In the genomic region with DNA sequence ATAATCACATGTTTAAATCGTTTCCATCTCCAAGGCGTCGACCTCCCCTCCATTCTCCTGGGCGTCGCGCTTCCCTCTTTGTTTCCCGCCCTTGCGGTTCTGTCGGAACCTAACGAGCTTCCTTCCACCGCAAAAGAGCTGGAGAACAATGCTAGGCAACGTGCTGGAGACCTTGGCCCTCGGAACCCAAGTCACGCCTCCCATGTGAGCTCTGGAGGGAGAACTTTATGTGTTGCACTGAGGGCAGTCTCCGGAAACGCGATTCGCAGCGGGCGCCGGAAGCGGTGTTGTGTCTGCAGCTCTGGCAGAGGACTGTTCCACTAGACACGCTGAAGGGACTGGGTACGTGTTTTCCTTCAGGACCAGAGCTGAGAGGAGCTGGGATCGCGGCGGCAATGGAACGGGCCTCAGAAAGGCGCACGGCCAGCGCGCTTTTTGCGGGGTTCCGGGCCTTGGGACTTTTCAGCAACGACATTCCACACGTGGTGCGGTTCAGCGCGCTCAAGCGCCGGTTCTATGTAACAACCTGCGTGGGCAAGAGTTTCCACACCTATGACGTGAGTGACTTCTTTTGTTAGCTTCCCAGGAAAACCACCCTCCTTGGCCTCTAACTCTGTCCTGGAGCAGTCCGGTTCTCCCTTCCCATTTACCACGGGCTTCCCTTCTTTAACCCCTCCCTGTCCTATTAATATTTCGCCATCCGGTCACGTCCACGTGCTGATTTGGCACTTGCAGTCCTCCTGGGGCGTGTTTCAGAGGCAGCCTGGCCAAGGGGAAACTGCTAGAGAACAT, we compare ENCODE assay signal across 1 cellular context.
TF ChIP-seq lines count a peak whose summit lies in the region.

TSS of gene WDR36 (plus strand) at position 287 of the 792 bp plus-strand sequence. CDS start at position 396, 109 bp downstream.

TF ChIP-seq in HepG2, 621 proteins besides CTCF, POLR2A, EP300 and RAD21 (continued from another document and continues in another):
- TF ChIP-seq PRDM10 (CRISPR knock-in tag; IDR thresholded peaks at IDR 0.05; ENCODE audit: low read depth) (peak; percentile 98), RFXAP (CRISPR knock-in tag; IDR thresholded peaks at IDR 0.05; ENCODE audit: borderline replicate concordance) (peak; percentile 95; the same call in 1 of the 2 replicates), RAD51 (IDR thresholded peaks at IDR 0.05; ENCODE audit: borderline replicate concordance) (no peak), ZNF83 (CRISPR knock-in tag; IDR thresholded peaks at IDR 0.05; ENCODE audit: borderline replicate concordance) (no peak), ZNF3 (CRISPR knock-in tag; IDR thresholded peaks at IDR 0.05) (peak; percentile 82; the same call in 1 of the 2 replicates), BRCA1 (CRISPR knock-in tag; IDR thresholded peaks at IDR 0.05) (peak; percentile 81; the same call in 1 of the 2 replicates), POLR2AphosphoS2 (IDR thresholded peaks at IDR 0.05; ENCODE audit: low read depth, low read length) (no peak), NFRKB (IDR thresholded peaks at IDR 0.05) (no peak), ZNF33B (CRISPR knock-in tag; IDR thresholded peaks at IDR 0.05) (peak; percentile 98), IRX3 (CRISPR knock-in tag; IDR thresholded peaks at IDR 0.05; ENCODE audit: borderline replicate concordance, low read depth) (peak; percentile 97; the same call in 1 of the 2 replicates), ZBTB26 (CRISPR knock-in tag; IDR thresholded peaks at IDR 0.05; ENCODE audit: borderline replicate concordance) (peak; percentile 91), MYNN (CRISPR knock-in tag; IDR thresholded peaks at IDR 0.05; ENCODE audit: low read depth) (peak; percentile 95), THAP11 (CRISPR knock-in tag; IDR thresholded peaks at IDR 0.05) (peak; percentile 96), SNRNP70 (IDR thresholded peaks at IDR 0.05; ENCODE audit: low read depth, low read length) (no peak), NPAS2 (CRISPR knock-in tag; IDR thresholded peaks at IDR 0.05; ENCODE audit: borderline replicate concordance) (no peak), TCF7 (IDR thresholded peaks at IDR 0.05; ENCODE audit: low read depth) (peak; percentile 23; the same call in 1 of the 2 replicates), GLI4 (CRISPR knock-in tag; IDR thresholded peaks at IDR 0.05; ENCODE audit: borderline replicate concordance) (peak; percentile 81; the same call in 1 of the 2 replicates), TEAD2 (CRISPR knock-in tag; IDR thresholded peaks at IDR 0.05) (peak; percentile 64; the same call in 1 of the 2 replicates), ZNF296 (CRISPR knock-in tag; conservative IDR thresholded peaks at IDR 0.05) (0 out of 2 replicates have a peak, but pooled peaks have one; percentile 29), NR0B2 (CRISPR knock-in tag; IDR thresholded peaks at IDR 0.05) (peak; percentile 99), ZZZ3 (CRISPR knock-in tag; IDR thresholded peaks at IDR 0.05; ENCODE audit: borderline replicate concordance) (peak; percentile 88; the same call in 1 of the 2 replicates), BCLAF1 (IDR thresholded peaks at IDR 0.05) (no peak), ZFP37 (CRISPR knock-in tag; IDR thresholded peaks at IDR 0.05; ENCODE audit: borderline replicate concordance) (peak; percentile 90; the same call in 1 of the 2 replicates), RBM39 (IDR thresholded peaks at IDR 0.05; ENCODE audit: low read depth, low read length, poor library complexity, severe bottlenecking) (peak; percentile 88), ZNF749 (CRISPR knock-in tag; IDR thresholded peaks at IDR 0.05; ENCODE audit: borderline replicate concordance) (peak; percentile 98; the same call in 1 of the 2 replicates), TFDP2 (CRISPR knock-in tag; IDR thresholded peaks at IDR 0.05) (peak; percentile 99), FOXK2 (IDR thresholded peaks at IDR 0.05) (peak; percentile 54), ZNF709 (CRISPR knock-in tag; IDR thresholded peaks at IDR 0.05) (peak; percentile 99), ZNF614 (CRISPR knock-in tag; IDR thresholded peaks at IDR 0.05; ENCODE audit: borderline replicate concordance) (peak; percentile 97), E2F2 (CRISPR knock-in tag; IDR thresholded peaks at IDR 0.05; ENCODE audit: borderline replicate concordance) (no peak), RCOR2 (CRISPR knock-in tag; IDR thresholded peaks at IDR 0.05) (0 out of 2 replicates have a peak, but pooled peaks have one; percentile 61), ERF (CRISPR knock-in tag; IDR thresholded peaks at IDR 0.05) (peak; percentile 98), ESRRA (CRISPR knock-in tag; IDR thresholded peaks at IDR 0.05; ENCODE audit: low read depth) (0 out of 2 replicates have a peak, but pooled peaks have one; percentile 33), TAF1 (CRISPR knock-in tag; IDR thresholded peaks at IDR 0.05) (peak; percentile 85), ZMYM4 (CRISPR knock-in tag; IDR thresholded peaks at IDR 0.05) (peak; percentile 98), ZFP41 (CRISPR knock-in tag; IDR thresholded peaks at IDR 0.05; ENCODE audit: borderline replicate concordance) (peak; percentile 90; the same call in 1 of the 2 replicates)
- TF ChIP-seq, protein P1, sequence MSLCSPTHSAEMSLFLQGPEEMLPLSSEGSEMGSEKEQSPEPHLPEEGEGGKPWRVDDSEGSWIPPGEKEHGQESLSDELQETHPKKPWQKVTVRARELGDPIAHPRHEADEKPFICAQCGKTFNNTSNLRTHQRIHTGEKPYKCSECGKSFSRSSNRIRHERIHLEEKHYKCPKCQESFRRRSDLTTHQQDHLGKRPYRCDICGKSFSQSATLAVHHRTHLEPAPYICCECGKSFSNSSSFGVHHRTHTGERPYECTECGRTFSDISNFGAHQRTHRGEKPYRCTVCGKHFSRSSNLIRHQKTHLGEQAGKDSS (CRISPR knock-in tag; IDR thresholded peaks at IDR 0.05; ENCODE audit: borderline replicate concordance, low read depth) = peak; percentile 90; the same call in 1 of the 2 replicates
- TF ChIP-seq, protein P2, sequence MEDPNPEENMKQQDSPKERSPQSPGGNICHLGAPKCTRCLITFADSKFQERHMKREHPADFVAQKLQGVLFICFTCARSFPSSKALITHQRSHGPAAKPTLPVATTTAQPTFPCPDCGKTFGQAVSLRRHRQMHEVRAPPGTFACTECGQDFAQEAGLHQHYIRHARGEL (CRISPR knock-in tag; IDR thresholded peaks at IDR 0.05) = peak; percentile 89; the same call in 1 of the 2 replicates
- TF ChIP-seq, protein P3, sequence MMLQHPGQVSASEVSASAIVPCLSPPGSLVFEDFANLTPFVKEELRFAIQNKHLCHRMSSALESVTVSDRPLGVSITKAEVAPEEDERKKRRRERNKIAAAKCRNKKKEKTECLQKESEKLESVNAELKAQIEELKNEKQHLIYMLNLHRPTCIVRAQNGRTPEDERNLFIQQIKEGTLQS (CRISPR knock-in tag; IDR thresholded peaks at IDR 0.05) = peak; percentile 28; the same call in 1 of the 2 replicates
- TF ChIP-seq, protein P4, sequence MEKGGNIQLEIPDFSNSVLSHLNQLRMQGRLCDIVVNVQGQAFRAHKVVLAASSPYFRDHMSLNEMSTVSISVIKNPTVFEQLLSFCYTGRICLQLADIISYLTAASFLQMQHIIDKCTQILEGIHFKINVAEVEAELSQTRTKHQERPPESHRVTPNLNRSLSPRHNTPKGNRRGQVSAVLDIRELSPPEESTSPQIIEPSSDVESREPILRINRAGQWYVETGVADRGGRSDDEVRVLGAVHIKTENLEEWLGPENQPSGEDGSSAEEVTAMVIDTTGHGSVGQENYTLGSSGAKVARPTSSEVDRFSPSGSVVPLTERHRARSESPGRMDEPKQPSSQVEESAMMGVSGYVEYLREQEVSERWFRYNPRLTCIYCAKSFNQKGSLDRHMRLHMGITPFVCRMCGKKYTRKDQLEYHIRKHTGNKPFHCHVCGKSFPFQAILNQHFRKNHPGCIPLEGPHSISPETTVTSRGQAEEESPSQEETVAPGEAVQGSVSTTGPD (CRISPR knock-in tag; IDR thresholded peaks at IDR 0.05) = peak; percentile 51; the same call in 1 of the 2 replicates
- TF ChIP-seq, protein P5, sequence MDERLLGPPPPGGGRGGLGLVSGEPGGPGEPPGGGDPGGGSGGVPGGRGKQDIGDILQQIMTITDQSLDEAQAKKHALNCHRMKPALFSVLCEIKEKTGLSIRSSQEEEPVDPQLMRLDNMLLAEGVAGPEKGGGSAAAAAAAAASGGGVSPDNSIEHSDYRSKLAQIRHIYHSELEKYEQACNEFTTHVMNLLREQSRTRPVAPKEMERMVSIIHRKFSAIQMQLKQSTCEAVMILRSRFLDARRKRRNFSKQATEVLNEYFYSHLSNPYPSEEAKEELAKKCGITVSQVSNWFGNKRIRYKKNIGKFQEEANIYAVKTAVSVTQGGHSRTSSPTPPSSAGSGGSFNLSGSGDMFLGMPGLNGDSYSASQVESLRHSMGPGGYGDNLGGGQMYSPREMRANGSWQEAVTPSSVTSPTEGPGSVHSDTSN (CRISPR knock-in tag; IDR thresholded peaks at IDR 0.05) = no peak
- TF ChIP-seq, protein P6, sequence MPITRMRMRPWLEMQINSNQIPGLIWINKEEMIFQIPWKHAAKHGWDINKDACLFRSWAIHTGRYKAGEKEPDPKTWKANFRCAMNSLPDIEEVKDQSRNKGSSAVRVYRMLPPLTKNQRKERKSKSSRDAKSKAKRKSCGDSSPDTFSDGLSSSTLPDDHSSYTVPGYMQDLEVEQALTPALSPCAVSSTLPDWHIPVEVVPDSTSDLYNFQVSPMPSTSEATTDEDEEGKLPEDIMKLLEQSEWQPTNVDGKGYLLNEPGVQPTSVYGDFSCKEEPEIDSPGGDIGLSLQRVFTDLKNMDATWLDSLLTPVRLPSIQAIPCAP (CRISPR knock-in tag; IDR thresholded peaks at IDR 0.05; ENCODE audit: low read depth) = peak; percentile 78; the same call in 1 of the 2 replicates
